ENCODE assay signal across 8 cellular contexts in the genomic region with DNA sequence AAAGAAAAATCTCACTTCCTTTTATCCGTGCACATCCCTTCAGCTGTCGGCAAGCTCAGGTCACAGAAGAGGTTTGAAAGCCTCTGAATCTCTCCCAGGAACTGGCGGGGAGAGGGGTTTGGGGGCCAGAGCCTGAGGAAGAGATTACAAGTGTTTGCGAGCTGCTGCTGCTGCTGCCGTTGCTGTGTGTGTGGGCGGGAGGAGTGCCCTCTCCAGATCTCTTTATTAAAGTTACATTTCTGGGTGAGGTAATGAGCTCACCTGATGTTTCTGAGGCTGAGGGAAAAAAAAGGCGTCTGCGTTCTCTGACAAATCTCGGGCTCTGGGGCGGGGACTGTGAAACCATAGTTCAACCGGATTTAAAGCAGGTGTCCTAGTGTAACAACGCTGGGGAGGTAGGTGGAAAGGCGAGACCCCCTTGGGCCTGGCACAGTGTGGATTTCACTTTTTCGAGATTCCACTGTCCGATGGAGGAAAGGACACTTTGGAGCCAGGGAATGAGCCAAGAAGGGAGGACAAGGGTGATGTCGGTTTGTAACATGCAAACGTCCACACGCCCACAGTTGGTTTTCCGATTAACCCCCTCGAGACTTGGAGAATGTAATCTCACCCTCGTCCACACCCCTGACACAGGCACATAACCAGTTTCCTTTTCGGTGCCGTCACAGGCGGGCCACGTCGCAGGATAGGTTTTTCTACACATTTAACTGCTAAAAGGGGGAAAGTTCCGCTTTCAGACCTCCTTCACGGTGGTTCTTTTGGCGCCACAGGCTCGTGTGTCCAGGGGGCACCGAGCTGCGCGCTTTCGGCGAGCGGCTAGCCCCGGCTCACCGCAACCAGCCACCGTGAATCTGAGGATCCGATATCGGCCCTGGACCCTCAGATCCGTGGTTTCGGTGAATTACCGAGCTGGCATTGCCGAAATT. TPM values are rescaled to one million over a fixed set of nuclear protein-coding genes. Genes with fewer than 3 reads are reported as not detected.
A peak's percentile ranks its signal among the peaks of the same experiment; 100 is the strongest.
DNase-seq lines count a peak whose midpoint lies in the region; ATAC-seq and TF ChIP-seq lines count a peak whose summit lies in the region.

No MANE protein-coding gene starts in this region.

- peak; percentile 73 for DNase-seq in ELR (ENCODE audit: low read depth)
- DNase-seq in GM23338 (ENCODE audit: low spot score) = peak; percentile 59
- DNase-seq in Kasumi-1 (lab: John Stamatoyannopoulos, UW) = peak; percentile 42 to 63
- DNase-seq in SK-MEL-5 (ENCODE audit: low read depth, low spot score) = peak; percentile 44
- DNase-seq in cardiac septum (ENCODE audit: low spot score) = peak; percentile 81
- peak; percentile 90 for DNase-seq in upper lobe of right lung

- H3K36me3 Mint-ChIP-seq in GM23338 (ENCODE audit: low read depth) = no peaks in the 10 kb centered on the region
- no peaks in the 10 kb centered on the region for H3K36me3 Mint-ChIP-seq in activated naive CD4-positive, alpha-beta T cell treated with anti-CD3 and anti-CD28 coated beads, Interleukin-2, amount 50 U/mL, for 24 hours

- H3K4me3 Mint-ChIP-seq in GM23338 = peak overlapping the region; percentile 92
- H3K4me3 Mint-ChIP-seq in activated naive CD4-positive, alpha-beta T cell treated with anti-CD3 and anti-CD28 coated beads, Interleukin-2, amount 50 U/mL, for 24 hours = peak overlapping the region; percentile 94

- H3F3A ChIP-seq in GM23338 (replicated peaks; ENCODE audit: low read depth) = no peaks in the 10 kb centered on the region

- H3K9me2 ChIP-seq in GM23338 (ENCODE audit: insufficient read depth) = no peaks in the 10 kb centered on the region

- H3K4me1 ChIP-seq in GM23338 (ENCODE audit: insufficient read depth) = peaks cover 8% of the 10 kb centered on the region
- H3K4me1 ChIP-seq in parathyroid adenoma = peaks cover 7% of the 10 kb centered on the region
- peaks cover 8% of the 10 kb centered on the region for H3K4me1 ChIP-seq in upper lobe of right lung

- H3K79me2 ChIP-seq in GM23338 (replicated peaks; ENCODE audit: insufficient read depth) (peaks cover 36% of the 10 kb centered on the region), parathyroid adenoma (peaks cover 35% of the 10 kb centered on the region)

- H3K27ac Mint-ChIP-seq in GM23338 = 0 out of 2 replicates have a peak overlapping the region, but pooled peaks have one; percentile 21
- peak overlapping the region; percentile 94 for H3K27ac Mint-ChIP-seq in activated naive CD4-positive, alpha-beta T cell treated with anti-CD3 and anti-CD28 coated beads, Interleukin-2, amount 50 U/mL, for 24 hours

- H3K27me3 ChIP-seq in GM23338 (ENCODE audit: insufficient read depth) (peaks cover 40% of the 10 kb centered on the region), parathyroid adenoma (ENCODE audit: control insufficient read depth, insufficient read depth, low read length) (no peaks in the 10 kb centered on the region), upper lobe of right lung (no peaks in the 10 kb centered on the region)

- H3K4me2 ChIP-seq in GM23338 (peak overlapping the region; percentile 93), parathyroid adenoma (ENCODE audit: low read length) (peak overlapping the region; percentile 94)

- H3K36me3 ChIP-seq in GM23338 (ENCODE audit: insufficient read depth) (no peaks in the 10 kb centered on the region), parathyroid adenoma (ENCODE audit: control insufficient read depth, insufficient read depth, low read length) (no peaks in the 10 kb centered on the region), upper lobe of right lung (no peaks in the 10 kb centered on the region)

- H3K27me3 Mint-ChIP-seq in GM23338 (ENCODE audit: insufficient read depth, low read depth, poor library complexity) = peaks cover 23% of the 10 kb centered on the region
- H3K27me3 Mint-ChIP-seq in activated naive CD4-positive, alpha-beta T cell treated with anti-CD3 and anti-CD28 coated beads, Interleukin-2, amount 50 U/mL, for 24 hours = peaks cover 8% of the 10 kb centered on the region

- no peak for TF ChIP-seq CTCF in GM23338 (conservative IDR thresholded peaks at IDR 0.05; ENCODE audit: low read depth in 2 of 2)
- TF ChIP-seq CTCF in parathyroid adenoma (IDR thresholded peaks at IDR 0.05) = no peak
- TF ChIP-seq CTCF in upper lobe of right lung (IDR thresholded peaks at IDR 0.05) = no peak

- intact Hi-C loops in cardiac septum (cut with DNase I) (loop anchor here (10.0 kb wide), 2 partner anchors 744 to 1094 kb away; no protein-coding TSS in a partner anchor), upper lobe of right lung (cut with DNase I) (no loop called here)

- H3K4me3 ChIP-seq in GM23338 = peak overlapping the region; percentile 79
- H3K4me3 ChIP-seq in parathyroid adenoma (ENCODE audit: low read depth, low read length) = peak overlapping the region; percentile 78
- peak overlapping the region; percentile 59 for H3K4me3 ChIP-seq in upper lobe of right lung

- H3K9me3 ChIP-seq in parathyroid adenoma (ENCODE audit: control insufficient read depth, low read length) (no peaks in the 10 kb centered on the region), upper lobe of right lung (no peaks in the 10 kb centered on the region)

- in situ Hi-C loops in SK-MEL-5 (cut with HindIII; ENCODE audit: low pct_unique_long_range_greater_than_20kb, low sequenced_read_pairs) = no loop called here

- H2AFZ ChIP-seq in GM23338 (peak overlapping the region; percentile 90), parathyroid adenoma (peak overlapping the region; percentile 72)

- peak overlapping the region; percentile 83 for H3K9ac ChIP-seq in parathyroid adenoma

- no peak overlapping the region for H3K27ac ChIP-seq in GM23338 (ENCODE audit: low read depth)
- H3K27ac ChIP-seq in parathyroid adenoma = peak overlapping the region; percentile 92
- peak overlapping the region; percentile 84 for H3K27ac ChIP-seq in upper lobe of right lung

- ATAC-seq in GM23338 = no peak; the same call in 1 of the 3 replicates
- ATAC-seq in upper lobe of right lung = peak; percentile 47

- peaks cover 31% of the 10 kb centered on the region for H3K4me1 Mint-ChIP-seq in GM23338
- peaks cover 43% of the 10 kb centered on the region for H3K4me1 Mint-ChIP-seq in activated naive CD4-positive, alpha-beta T cell treated with anti-CD3 and anti-CD28 coated beads, Interleukin-2, amount 50 U/mL, for 24 hours

- H3K9me3 Mint-ChIP-seq in GM23338 = no peaks in the 10 kb centered on the region
- no peaks in the 10 kb centered on the region for H3K9me3 Mint-ChIP-seq in activated naive CD4-positive, alpha-beta T cell treated with anti-CD3 and anti-CD28 coated beads, Interleukin-2, amount 50 U/mL, for 24 hours

- H4K20me1 ChIP-seq in GM23338 (replicated peaks; ENCODE audit: insufficient read depth) = no peaks in the 10 kb centered on the region

TF ChIP-seq in GM23338, 12 proteins besides CTCF, POLR2A, EP300 and RAD21 (continues in another document):
- no peak for TF ChIP-seq EZH2phosphoT487 (IDR thresholded peaks at IDR 0.05; ENCODE audit: unreplicated experiment)
- TF ChIP-seq, protein P1, sequence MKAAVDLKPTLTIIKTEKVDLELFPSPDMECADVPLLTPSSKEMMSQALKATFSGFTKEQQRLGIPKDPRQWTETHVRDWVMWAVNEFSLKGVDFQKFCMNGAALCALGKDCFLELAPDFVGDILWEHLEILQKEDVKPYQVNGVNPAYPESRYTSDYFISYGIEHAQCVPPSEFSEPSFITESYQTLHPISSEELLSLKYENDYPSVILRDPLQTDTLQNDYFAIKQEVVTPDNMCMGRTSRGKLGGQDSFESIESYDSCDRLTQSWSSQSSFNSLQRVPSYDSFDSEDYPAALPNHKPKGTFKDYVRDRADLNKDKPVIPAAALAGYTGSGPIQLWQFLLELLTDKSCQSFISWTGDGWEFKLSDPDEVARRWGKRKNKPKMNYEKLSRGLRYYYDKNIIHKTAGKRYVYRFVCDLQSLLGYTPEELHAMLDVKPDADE (IDR thresholded peaks at IDR 0.05) = no peak

RNA-seq across cellular contexts. Expression of a gene that starts 2.1 kb away (rescaled TPM):
- total RNA-seq in GM23338 (2014; rRNA removed; shearing (Covaris generic)) = 29.7 and 36.0 TPM in 2 replicates
- 11.3 and 14.2 TPM in 2 replicates for polyA plus RNA-seq in GM23338 (2016; fragmentation: Nextera tagmentation; extraction: Ambion mirVana)
- 24.2 and 24.8 TPM in 2 replicates for total RNA-seq in SK-MEL-5 (2014; rRNA removed; shearing (Covaris generic))
- 13.0 and 19.3 TPM in 2 replicates for polyA plus RNA-seq in SK-MEL-5 (2015; cell fraction: cytosol; rRNA removed)
- 15.4 and 18.1 TPM in 2 replicates for polyA plus RNA-seq in SK-MEL-5 (2015; cell fraction: nucleus; rRNA removed)
- total RNA-seq in cardiac septum = 8.3 TPM
- total RNA-seq in upper lobe of right lung = 202 TPM
